In the genomic region with DNA sequence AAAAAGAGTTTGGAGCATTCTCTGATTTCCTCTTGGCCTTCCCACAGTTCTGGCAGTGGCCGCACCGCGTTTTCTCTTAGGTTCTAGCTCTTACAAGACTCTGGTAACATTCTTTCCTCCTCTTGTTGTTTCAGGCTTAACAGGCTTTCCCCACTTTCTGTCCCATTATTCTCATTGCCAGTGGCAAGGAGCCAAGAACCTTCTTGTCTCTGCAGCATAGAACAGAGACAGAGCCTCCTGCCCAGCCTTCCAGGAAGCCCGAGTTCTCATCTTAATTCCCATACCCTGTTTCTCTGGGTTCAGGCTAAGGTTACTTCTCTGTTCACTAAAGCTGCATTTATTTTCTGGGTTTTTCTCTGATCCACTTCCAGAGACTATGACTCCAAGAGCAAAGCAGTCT, we compare ENCODE assay signal across 17 cellular contexts.
A peak's percentile ranks its signal among the peaks of the same experiment; 100 is the strongest.
DNase-seq lines count a peak whose midpoint lies in the region; ATAC-seq and TF ChIP-seq lines count a peak whose summit lies in the region.
"Had no signal": no experiment of that assay in that cellular context is flagged by ENCODE, and none has a peak within 500 bp of the region (broad histone marks: within the 10 kb centered on the region; RNA-seq: fewer than 3 reads in every experiment).

No MANE protein-coding gene starts in this region.

- no peak for ATAC-seq in GM21737 (IDR thresholded peaks at IDR 0.05; ENCODE audit: unreplicated experiment)
- ATAC-seq: left lobe of liver had no signal

- H3K27ac Mint-ChIP-seq in brain = peak overlapping the region in 3 of 5 experiments; percentile 35 to 97 (median 64)
- H3K27ac Mint-ChIP-seq: activated T-helper 2 cell treated with anti-CD3 and anti-CD28 coated beads, Interferon-gamma antibody, Interleukin-2, Interleukin-4, amounts not matched to agents 10 μg/mL and 5 μg/mL and 100 μg/mL, durations not matched to agents 14 hours and 24 hours and 36 hours; T-helper 1 cell treated with Interleukin-12 subunit alpha and Interleukin-12 subunit beta and Interleukin-4 antibody, amounts not matched to agents 30 μg/mL and 1 μg/mL, for 36 hours had no signal

- H3K36me3 ChIP-seq in right atrium auricular region = no peaks in the 10 kb centered on the region

- H3K27me3 Mint-ChIP-seq in brain = no peaks in the 10 kb centered on the region

- H3K36me3 Mint-ChIP-seq in brain = no peaks in the 10 kb centered on the region

- no peak overlapping the region for H3K4me3 ChIP-seq in AG10803 (ENCODE audit: low read length)
- no peak overlapping the region for H3K4me3 ChIP-seq in right atrium auricular region

- peak overlapping the region in 1 of 5 experiments; percentile 36 for H3K4me3 Mint-ChIP-seq in brain
- H3K4me3 Mint-ChIP-seq: T-helper 1 cell treated with Interleukin-12 subunit alpha and Interleukin-12 subunit beta and Interleukin-4 antibody, amounts not matched to agents 30 μg/mL and 1 μg/mL, for 36 hours had no signal

- peak overlapping the region; percentile 68 to 73 for H3K27ac ChIP-seq in right atrium auricular region

- peaks cover 0 to 53% of the 10 kb centered on the region in 2 donors for H3K4me1 ChIP-seq in right atrium auricular region

- H3K9me3 ChIP-seq in right atrium auricular region = no peaks in the 10 kb centered on the region

- peaks cover 54% of the 10 kb centered on the region for H3K4me1 Mint-ChIP-seq in brain

- H3K27me3 ChIP-seq in right atrium auricular region = no peaks in the 10 kb centered on the region

- H3K9me3 Mint-ChIP-seq in brain = peaks cover 0 to 2% (median 0%) of the 10 kb centered on the region in 5 experiments
- H3K9me3 Mint-ChIP-seq: activated T-helper 2 cell treated with anti-CD3 and anti-CD28 coated beads, Interferon-gamma antibody, Interleukin-2, Interleukin-4, amounts not matched to agents 10 μg/mL and 5 μg/mL and 100 μg/mL, durations not matched to agents 14 hours and 24 hours and 36 hours; T-helper 1 cell treated with Interleukin-12 subunit alpha and Interleukin-12 subunit beta and Interleukin-4 antibody, amounts not matched to agents 30 μg/mL and 1 μg/mL, for 36 hours had no signal

- TF ChIP-seq CTCF in AG10803 (conservative IDR thresholded peaks at IDR 0.05; ENCODE audit: low read length) = no peak
- TF ChIP-seq CTCF in brain (conservative IDR thresholded peaks at IDR 0.05) = no peak
- no peak for TF ChIP-seq CTCF in right atrium auricular region (IDR thresholded peaks at IDR 0.05)

- DNase-seq in AG10803 (ENCODE audit: low read depth) (peak; percentile 79), right atrium auricular region (ENCODE audit: low spot score) (peak; percentile 82), pons (ENCODE audit: low spot score) (peak; percentile 72), NCI-H2029 treated with DMSO at 0.1 percent for 48 hours (lab: John Stamatoyannopoulos, UW) (no peak), AML-193 (lab: John Stamatoyannopoulos, UW) (no peak)
- no peak for DNase-seq in activated CD4-positive, alpha-beta T cell treated with anti-CD3 and anti-CD28 coated beads, Interleukin-2, amount 50 U/mL, for 1 hour
- DNase-seq: central memory CD4-positive, alpha-beta T cell; DND-41; KBM-7; NCI-H2081 treated with DMSO at 0.1 percent for 48 hours; OCI-M1; small intestine had no signal

Comparison
In these comparisons a context has a peak if more than half of its experiments do, and no peak if none do; other contexts are left out.
1. DNase-seq: peak in AG10803 (single experiment), right atrium auricular region (single experiment) and pons (single experiment); none in NCI-H2029 treated with DMSO at 0.1 percent for 48 hours (single experiment), activated CD4-positive, alpha-beta T cell treated with anti-CD3 and anti-CD28 coated beads, Interleukin-2, amount 50 U/mL, for 1 hour (single experiment) and AML-193 (0 of 2).